Comparison of ENCODE assay signal across 13 cellular contexts in genomic region chr1:214008347-214008746, GRCh38. TPM values are rescaled to one million over a fixed set of nuclear protein-coding genes. Genes with fewer than 3 reads are reported as not detected.
DNase-seq lines count a peak whose midpoint lies in the region; ATAC-seq, FAIRE-seq and TF ChIP-seq lines count a peak whose summit lies in the region.
"Had no signal": no experiment of that assay in that cellular context is flagged by ENCODE, and none has a peak within 500 bp of the region (broad histone marks: within the 10 kb centered on the region; RNA-seq: fewer than 3 reads in every experiment).

No MANE protein-coding gene starts in this region.

- no peak overlapping the region for H3K4me3 Mint-ChIP-seq in GM23338
- H3K4me3 Mint-ChIP-seq: CD14-positive monocyte; CD8-positive, alpha-beta T cell had no signal

- H4K20me1 ChIP-seq in K562 (replicated peaks; ENCODE audit: control insufficient read depth, insufficient read depth, low read length), result no peaks in the 10 kb centered on the region
- no peaks in the 10 kb centered on the region for H4K20me1 ChIP-seq in GM23338 (replicated peaks; ENCODE audit: insufficient read depth)

- no peak for DNase-seq in K562 (ENCODE audit: extremely low read depth in 1 of 4, low spot score in 3 of 4)
- peak; percentile 25 for DNase-seq in globus pallidus (ENCODE audit: low spot score)
- DNase-seq in substantia nigra (lab: John Stamatoyannopoulos, UW), result no peak
- DNase-seq in GM23338 (ENCODE audit: low spot score), result no peak
- no peak for DNase-seq in GOT3 (lab: John Stamatoyannopoulos, UW)
- no peak for DNase-seq in left colon
- DNase-seq: CD8-positive, alpha-beta T cell; H7; IMR-90 had no signal

- peak; percentile 11 for FAIRE-seq in K562 (lab: Jason Lieb, UNC)
- FAIRE-seq: A549, GM18507 had no signal

- WGBS in K562 (ENCODE audit: insufficient coverage, low coverage, missing lambda C conversion rate), result 2% methylated on average over 3 of the region's 3 CpGs

- H3K4me3 ChIP-seq in K562 (no peak overlapping the region), GM23338 (no peak overlapping the region)
- H3K4me3 ChIP-seq: A549 had no signal

- no peak overlapping the region for H3K4me2 ChIP-seq in K562 (ENCODE audit: insufficient read depth, low read length)
- no peak overlapping the region for H3K4me2 ChIP-seq in GM23338
- H3K4me2 ChIP-seq: A549 had no signal

- no TSS peak for BruUV-seq in K562 (replicated peaks; lab: Mats Ljungman, UMichigan)

- no peaks in the 10 kb centered on the region for H3K27me3 Mint-ChIP-seq in GM23338 (ENCODE audit: insufficient read depth, low read depth, poor library complexity)

- TF ChIP-seq EP300 in K562 (IDR thresholded peaks at IDR 0.05; ENCODE audit: low read length), result no peak

- CTCF ChIA-PET in K562 (lab: Yijun Ruan, JAX; ENCODE audit: low intra/inter-chr PET ratio), result no interaction called here

- POLR2A ChIA-PET in K562 (lab: Yijun Ruan, JAX), result interaction anchor here (1.0 kb wide), 1 partner anchor 12 kb away, joined by 3 read pairs; no protein-coding TSS in a partner anchor

- intact Hi-C loops in K562 (cut with micrococcal nuclease), result no loop called here
- intact Hi-C loops in left colon (cut with DNase I, micrococcal nuclease), result no loop called here

- H3K27ac Mint-ChIP-seq in GM23338, result no peak overlapping the region
- H3K27ac Mint-ChIP-seq: CD14-positive monocyte; CD8-positive, alpha-beta T cell had no signal

- no peaks in the 10 kb centered on the region for H3K9me1 ChIP-seq in K562 (ENCODE audit: control insufficient read depth, insufficient read depth, low read length)

- H3K27me3 ChIP-seq in K562 (ENCODE audit: control insufficient read depth in 2 of 2, insufficient read depth in 2 of 2, low read length in 2 of 2), result peaks cover 7 to 8% of the 10 kb centered on the region in 2 experiments; a peak in 4 of 5 replicates
- no peaks in the 10 kb centered on the region for H3K27me3 ChIP-seq in GM23338 (ENCODE audit: insufficient read depth)

- no peak for ATAC-seq in K562
- ATAC-seq in GM23338, result no peak
- ATAC-seq in left colon, result no peak
- ATAC-seq: A549; CD8-positive, alpha-beta T cell had no signal

- H3K27ac ChIP-seq in K562 (ENCODE audit: extremely low read depth, low read depth, low read length), result no peak overlapping the region
- H3K27ac ChIP-seq in cingulate gyrus (ENCODE audit: low read depth, low read length), result peak overlapping the region; percentile 70
- H3K27ac ChIP-seq in substantia nigra (ENCODE audit: low read depth, low read length, poor library complexity, severe bottlenecking), result peak overlapping the region; percentile 85
- H3K27ac ChIP-seq in GM23338 (ENCODE audit: low read depth), result no peak overlapping the region
- H3K27ac ChIP-seq: A549 had no signal

- no peak for TF ChIP-seq RAD21 in K562 (CRISPR knock-in tag; conservative IDR thresholded peaks at IDR 0.05 in 1 of 2, IDR thresholded peaks at IDR 0.05 in 1 of 2)

- 0 out of 2 replicates have a peak, but pooled peaks cover 11% of the 10 kb centered on the region for H3K9me2 ChIP-seq in GM23338 (ENCODE audit: insufficient read depth)

- no peak overlapping the region for H3K9ac ChIP-seq in K562 (ENCODE audit: insufficient read depth in 1 of 2, low read depth in 2 of 2, low read length in 2 of 2)

- H3K9me3 ChIP-seq in K562 (replicated peaks; ENCODE audit: control insufficient read depth, insufficient read depth, low read depth, low read length), result no peaks in the 10 kb centered on the region
- H3K9me3 ChIP-seq: A549 had no signal

- H3K36me3 ChIP-seq in K562 (ENCODE audit: control insufficient read depth, insufficient read depth, low read length), result no peaks in the 10 kb centered on the region
- no peaks in the 10 kb centered on the region for H3K36me3 ChIP-seq in GM23338 (ENCODE audit: insufficient read depth)

- H3K79me2 ChIP-seq in K562 (ENCODE audit: control insufficient read depth, insufficient read depth, low read length), result no peaks in the 10 kb centered on the region
- no peaks in the 10 kb centered on the region for H3K79me2 ChIP-seq in GM23338 (replicated peaks; ENCODE audit: insufficient read depth)

- H3K4me1 Mint-ChIP-seq in GM23338, result peaks cover 5% of the 10 kb centered on the region; the same call in 1 of the 3 replicates
- H3K4me1 Mint-ChIP-seq: CD14-positive monocyte had no signal

- no peak for TF ChIP-seq CTCF in K562 (IDR thresholded peaks at IDR 0.05 in 2 of 3, conservative IDR thresholded peaks at IDR 0.05 in 1 of 3; ENCODE audit: insufficient read depth in 2 of 3, low read depth in 1 of 3, low read length in 3 of 3)
- TF ChIP-seq CTCF in GM23338 (conservative IDR thresholded peaks at IDR 0.05; ENCODE audit: low read depth in 2 of 2), result no peak

- no peaks in the 10 kb centered on the region for H3K36me3 Mint-ChIP-seq in GM23338 (ENCODE audit: low read depth)
- H3K36me3 Mint-ChIP-seq: CD14-positive monocyte; CD8-positive, alpha-beta T cell had no signal

- H2AFZ ChIP-seq in K562 (ENCODE audit: low read depth, low read length) (no peak overlapping the region), GM23338 (no peak overlapping the region)

- H3K4me1 ChIP-seq in K562 (replicated peaks in 1 of 2; ENCODE audit: control insufficient read depth in 2 of 2, insufficient read depth in 2 of 2, low read length in 2 of 2) (0 out of 5 replicates have a peak, but pooled peaks cover 0 to under 1% of the 10 kb centered on the region in 2 experiments), GM23338 (ENCODE audit: insufficient read depth) (no peaks in the 10 kb centered on the region)
- H3K4me1 ChIP-seq: A549 had no signal

- no peaks in the 10 kb centered on the region for H3K9me3 Mint-ChIP-seq in GM23338
- H3K9me3 Mint-ChIP-seq: CD8-positive, alpha-beta T cell had no signal

- in situ Hi-C loops in K562 (cut with MboI), result no loop called here

- H3F3A ChIP-seq in GM23338 (replicated peaks; ENCODE audit: low read depth), result no peaks in the 10 kb centered on the region

- no peak for TF ChIP-seq POLR2A in K562 (conservative IDR thresholded peaks at IDR 0.05)

TF ChIP-seq in K562, 482 proteins besides CTCF, POLR2A, EP300 and RAD21:
- TF ChIP-seq MAFK (IDR thresholded peaks at IDR 0.05; ENCODE audit: low read length) (no peak), TCF3 (CRISPR knock-in tag; IDR thresholded peaks at IDR 0.05) (no peak), POLR2B (IDR thresholded peaks at IDR 0.05; ENCODE audit: low read depth, partially characterized antibody) (no peak), ZBTB12 (CRISPR knock-in tag; IDR thresholded peaks at IDR 0.05) (no peak), ZBTB1 (CRISPR knock-in tag; IDR thresholded peaks at IDR 0.05; ENCODE audit: borderline replicate concordance, low read depth) (no peak)

TF ChIP-seq in GM23338, 12 proteins besides CTCF, POLR2A, EP300 and RAD21 (continues in another document):
- TF ChIP-seq ETS1 (IDR thresholded peaks at IDR 0.05), result no peak

RNA-seq across cellular contexts. Expression of gene PROX1, which starts 20.6 kb away (rescaled TPM):
- total RNA-seq in K562 (2011; cell fraction: chromatin; rRNA removed; ENCODE audit: low replicate concordance), result 0.37 and 2.0 TPM in 2 replicates
- under 0.01 TPM in 1 of 2 replicates, not detected in the other for total RNA-seq in K562 (2011; cell fraction: nucleolus; rRNA removed)
- 0.07 and 0.23 TPM in 2 replicates for total RNA-seq in K562 (2011; cell fraction: nucleoplasm; rRNA removed)
- total RNA-seq in K562 (2014; rRNA removed) (not detected in 2 replicates), K562 (2014; rRNA removed; fragmentation: Illumina TruSeq; extraction: Trizol) (not detected in 2 replicates), K562 (2015; rRNA removed; fragmentation: Illumina TruSeq; extraction: Trizol) (not detected in 2 replicates), K562 (2021) (0.09 and 0.22 TPM in 2 replicates), left colon (10 to 100 TPM; 15.4 to 18.5 TPM)
- polyA plus RNA-seq in K562 (2011; rRNA removed) (0.01 and 0.14 TPM in 2 replicates), K562 (2014; fragmentation: Illumina TruSeq; extraction: Trizol) (not detected in 2 replicates), K562 (2014; fragmentation: Nextera tagmentation; extraction: Ambion mirVana) (not detected), K562 (2014; rRNA removed) (not detected in 2 replicates), GM23338 (2016; fragmentation: Nextera tagmentation; extraction: Ambion mirVana) (0.66 and 0.92 TPM in 2 replicates)
- polyA plus RNA-seq in K562 (2011; cell fraction: cytosol; rRNA removed), result 0.27 TPM in 1 of 2 replicates, not detected in the other
- 0.06 and 1.2 TPM in 2 replicates for polyA plus RNA-seq in K562 (2011; cell fraction: nucleus; rRNA removed)
- 0.01 and 0.03 TPM in 2 replicates for polyA plus RNA-seq in K562 (2012)
- 1.1 TPM in 1 of 2 replicates, not detected in the other for polyA minus RNA-seq in K562 (2011; rRNA and poly(A)+ RNA removed)
- 0.57 and 1.0 TPM in 2 replicates for polyA minus RNA-seq in K562 (2011; cell fraction: cytosol; rRNA and poly(A)+ RNA removed)
- polyA minus RNA-seq in K562 (2011; cell fraction: nucleus; rRNA and poly(A)+ RNA removed), result 0.54 TPM in 1 of 2 replicates, not detected in the other
- total RNA-seq in GM23338 (2014; rRNA removed; shearing (Covaris generic)), result 0.39 and 0.49 TPM in 2 replicates
- total RNA-seq: CD8-positive, alpha-beta T cell had no signal
- polyA plus RNA-seq: CD14-positive monocyte had no signal

Comparison
In these comparisons a context has a peak if more than half of its experiments do, and no peak if none do; other contexts are left out.
1. H3K27ac ChIP-seq: peak in cingulate gyrus (single experiment) and substantia nigra (single experiment); none in K562 (single experiment) and GM23338 (single experiment).
2. RNA of gene PROX1, which starts 20.6 kb away (total RNA-seq): 15.4 to 18.5 TPM in left colon; 0.39 to 0.49 TPM in GM23338 and under 0.01 to 2.0 TPM in K562; every median in the first group is over 4 times any median in the second.